ENCODE assay signal across 8 cellular contexts in genomic region chr12:93677195-93678064, GRCh38. TPM values are rescaled to one million over a fixed set of nuclear protein-coding genes. Genes with fewer than 3 reads are reported as not detected.
DNase-seq lines count a peak whose midpoint lies in the region; ATAC-seq and TF ChIP-seq lines count a peak whose summit lies in the region.

Gene CRADD, plus strand, starts transcription at chr12:93677375.

- POLR2A ChIA-PET in OCI-LY7 (lab: Charles Lee) = interaction anchor here (0.5 to 1.1 kb wide), 5 partner anchors 11 to 210 kb away, joined by 3 to 4 read pairs (median 3); partner anchors contain the start of gene MRPL42

- no peaks in the 10 kb centered on the region for H3K9me2 ChIP-seq in OCI-LY7 (ENCODE audit: insufficient read depth, low read length)

- peak within 1 kb of the TSS; percentile 86 for H3K27ac ChIP-seq in OCI-LY7 (ENCODE audit: low read depth, low read length, poor library complexity, severe bottlenecking)

- peak within 1 kb of the TSS; percentile 81 for H3K4me2 ChIP-seq in OCI-LY7 (ENCODE audit: low read length)

- DNase-seq in DMS 273 (lab: John Stamatoyannopoulos, UW; ENCODE audit: unreplicated experiment) (peak; percentile 95), HuH-7.5 (ENCODE audit: low spot score) (peak; percentile 33), OCI-LY7 (ENCODE audit: low spot score) (peak; percentile 99), activated T-cell treated with anti-CD3 and anti-CD28 coated beads for 24 hours (ENCODE audit: low read depth) (peak; percentile 77), epidermal melanocyte (ENCODE audit: insufficient read length, low spot score) (peak; percentile 83), middle frontal gyrus (ENCODE audit: extremely low spot score, low spot score) (peak; percentile 88)
- DNase-seq in stimulated activated CD8-positive, alpha-beta memory T cell treated with anti-CD3 and anti-CD28 coated beads, Interleukin-2, amount 100 ng/mL, for 48 hours (ENCODE audit: low read depth in 2 of 2) = peak; percentile 56 to 67

- TF ChIP-seq CTCF in OCI-LY7 (conservative IDR thresholded peaks at IDR 0.05; ENCODE audit: low read length) = no peak

- no peaks in the 10 kb centered on the region for H3K36me3 ChIP-seq in OCI-LY7 (ENCODE audit: insufficient read depth, low read length)

- intact Hi-C loops in OCI-LY7 (cut with micrococcal nuclease; ENCODE audit: unreplicated experiment) = loop anchor here (5.0 to 10.0 kb wide), 2 partner anchors 85 to 233 kb away; partner anchors contain the start of gene UBE2N

- H3K79me2 ChIP-seq in OCI-LY7 (ENCODE audit: insufficient read depth, low read depth, low read length) = no peaks in the 10 kb centered on the region

- peak; percentile 90 for ATAC-seq in GM21526 (IDR thresholded peaks at IDR 0.05; ENCODE audit: low FRiP score, unreplicated experiment)

- H2AFZ ChIP-seq in OCI-LY7 (ENCODE audit: low read length) = peak within 1 kb of the TSS; percentile 91

- no peaks in the 10 kb centered on the region for H3K9me3 ChIP-seq in OCI-LY7 (ENCODE audit: low read length)

- peaks cover 24% of the 10 kb centered on the region for H3K4me1 ChIP-seq in OCI-LY7 (ENCODE audit: insufficient read depth, low read length, poor library complexity, severe bottlenecking)

- H4K20me1 ChIP-seq in OCI-LY7 (ENCODE audit: insufficient read depth, low read length) = no peaks in the 10 kb centered on the region

- CTCF ChIA-PET in OCI-LY7 (lab: Charles Lee; ENCODE audit: unreplicated experiment) = no interaction called here

- TSS peak; percentile 83 for BruUV-seq in OCI-LY7 (replicated peaks; lab: Mats Ljungman, UMichigan)

- peak within 1 kb of the TSS; percentile 76 for H3K4me3 ChIP-seq in OCI-LY7 (ENCODE audit: low read depth, low read length, poor library complexity, severe bottlenecking)

RNA-seq across cellular contexts. Expression of gene CRADD, which starts in this region (rescaled TPM):
- 8.9 and 16.8 TPM in 2 replicates for total RNA-seq in OCI-LY7 (2014; rRNA removed; shearing (Covaris generic))
- total RNA-seq in OCI-LY7 (2022) = 7.7 and 10.5 TPM in 2 replicates

Comparison
In these comparisons a context has a peak if more than half of its experiments do, and no peak if none do; other contexts are left out.
1. Peak in every context shown above with its lines: DNase-seq, ATAC-seq, H3K4me3 ChIP-seq and H3K27ac ChIP-seq.
2. DNase-seq: peak in every context shown above with its lines; median percentile 99 in OCI-LY7; 95 in DMS 273; 88 in middle frontal gyrus; 83 in epidermal melanocyte; 77 in activated T-cell treated with anti-CD3 and anti-CD28 coated beads for 24 hours; 62 in stimulated activated CD8-positive, alpha-beta memory T cell treated with anti-CD3 and anti-CD28 coated beads, Interleukin-2, amount 100 ng/mL, for 48 hours; 33 in HuH-7.5.